ENCODE assay signal across 8 cellular contexts in genomic region chr1:27603320-27603961, GRCh38. TPM values are rescaled to one million over a fixed set of nuclear protein-coding genes. Genes with fewer than 3 reads are reported as not detected.
DNase-seq lines count a peak whose midpoint lies in the region; ATAC-seq and TF ChIP-seq lines count a peak whose summit lies in the region.

No MANE protein-coding gene starts in this region.

- H3K9me3 Mint-ChIP-seq in activated CD8-positive, alpha-beta T cell treated with anti-CD3 and anti-CD28 coated beads, Interleukin-2, amount 10 ng/mL, durations not matched to agents 7 days and 5 days (ENCODE audit: insufficient read depth), result no peaks in the 10 kb centered on the region

- H3K36me3 Mint-ChIP-seq in activated CD8-positive, alpha-beta T cell treated with anti-CD3 and anti-CD28 coated beads, Interleukin-2, amount 10 ng/mL, durations not matched to agents 7 days and 5 days (ENCODE audit: low read depth), result no peaks in the 10 kb centered on the region

- DNase-seq in Kasumi-1 (lab: John Stamatoyannopoulos, UW) (peak; percentile 65 to 71), fibroblast of villous mesenchyme (ENCODE audit: low read depth) (no peak), occipital lobe (lab: John Stamatoyannopoulos, UW) (peak; percentile 75), NCI-H774 (lab: John Stamatoyannopoulos, UW) (no peak)
- peak; percentile 51 for DNase-seq in activated CD8-positive, alpha-beta T cell treated with anti-CD3 and anti-CD28 coated beads, Interleukin-2, amount 10 ng/mL, durations not matched to agents 7 days and 5 days

- peaks cover 45% of the 10 kb centered on the region for H3K4me1 Mint-ChIP-seq in activated CD8-positive, alpha-beta T cell treated with anti-CD3 and anti-CD28 coated beads, Interleukin-2, amount 10 ng/mL, durations not matched to agents 7 days and 5 days (ENCODE audit: low read depth)

- CTCF ChIA-PET in activated CD8-positive, alpha-beta T cell treated with anti-CD3 and anti-CD28 coated beads, Interleukin-2, amount 10 ng/mL, durations not matched to agents 7 days and 5 days (lab: Charles Lee), result interaction anchor here (0.7 to 8.9 kb wide), 17 partner anchors 12 to 304 kb away, joined by 3 to 320 read pairs (median 18); partner anchors contain the start of genes IFI6 and MAP3K6

- no peak for TF ChIP-seq CTCF in fibroblast of villous mesenchyme (IDR thresholded peaks at IDR 0.05; ENCODE audit: insufficient read depth, low read depth, low read length)

- H3K4me3 ChIP-seq in GM08714 (ENCODE audit: low read length) (peak overlapping the region; percentile 75), fibroblast of villous mesenchyme (ENCODE audit: low read depth, low read length) (peak overlapping the region; percentile 99)

- no peaks in the 10 kb centered on the region for H3K27me3 Mint-ChIP-seq in activated CD8-positive, alpha-beta T cell treated with anti-CD3 and anti-CD28 coated beads, Interleukin-2, amount 10 ng/mL, durations not matched to agents 7 days and 5 days (ENCODE audit: low read depth)

- POLR2A ChIA-PET in activated CD8-positive, alpha-beta T cell treated with anti-CD3 and anti-CD28 coated beads, Interleukin-2, amount 10 ng/mL, durations not matched to agents 7 days and 5 days (lab: Charles Lee), result no interaction called here

- peak; percentile 28 for ATAC-seq in activated CD8-positive, alpha-beta T cell treated with anti-CD3 and anti-CD28 coated beads, Interleukin-2, amount 10 ng/mL, durations not matched to agents 7 days and 5 days
- no peak for ATAC-seq in HG03108 (IDR thresholded peaks at IDR 0.05; ENCODE audit: unreplicated experiment)
- no peak for ATAC-seq in GM18868 (IDR thresholded peaks at IDR 0.05; ENCODE audit: unreplicated experiment)

- peak overlapping the region; percentile 88 for H3K4me3 Mint-ChIP-seq in activated CD8-positive, alpha-beta T cell treated with anti-CD3 and anti-CD28 coated beads, Interleukin-2, amount 10 ng/mL, durations not matched to agents 7 days and 5 days

- peak overlapping the region; percentile 82 for H3K27ac Mint-ChIP-seq in activated CD8-positive, alpha-beta T cell treated with anti-CD3 and anti-CD28 coated beads, Interleukin-2, amount 10 ng/mL, durations not matched to agents 7 days and 5 days

RNA-seq across cellular contexts. Expression of gene AHDC1, which starts 0.5 kb away (rescaled TPM):
- total RNA-seq in activated CD8-positive, alpha-beta T cell treated with anti-CD3 and anti-CD28 coated beads, Interleukin-2, amount 10 ng/mL, durations not matched to agents 7 days and 5 days, result 10 to 100 TPM; 20.9 to 22.7 TPM
- total RNA-seq in fibroblast of villous mesenchyme (17.1 and 22.5 TPM in 2 replicates), occipital lobe (11.9 TPM)

RNA-seq across cellular contexts. Expression of gene FGR, which starts 31.5 kb away (rescaled TPM):
- total RNA-seq in activated CD8-positive, alpha-beta T cell treated with anti-CD3 and anti-CD28 coated beads, Interleukin-2, amount 10 ng/mL, durations not matched to agents 7 days and 5 days, result under 1 TPM; 0.08 to 0.21 TPM
- not detected in 2 replicates for total RNA-seq in fibroblast of villous mesenchyme
- 0.78 TPM for total RNA-seq in occipital lobe

Comparison
In these comparisons a context has a peak if more than half of its experiments do, and no peak if none do; other contexts are left out.
1. DNase-seq: peak in Kasumi-1 (2 of 2), activated CD8-positive, alpha-beta T cell treated with anti-CD3 and anti-CD28 coated beads, Interleukin-2, amount 10 ng/mL, durations not matched to agents 7 days and 5 days (single experiment) and occipital lobe (single experiment); none in fibroblast of villous mesenchyme (single experiment) and NCI-H774 (single experiment).